Comparison of ENCODE assay signal across 9 cellular contexts in genomic region chr3:10602769-10603768, GRCh38.
DNase-seq lines count a peak whose midpoint lies in the region; ATAC-seq and TF ChIP-seq lines count a peak whose summit lies in the region.
"Had no signal": no experiment of that assay in that cellular context is flagged by ENCODE, and none has a peak within 500 bp of the region (broad histone marks: within the 10 kb centered on the region; RNA-seq: fewer than 3 reads in every experiment).

No MANE protein-coding gene starts in this region.

- peak; percentile 47 to 68 (median 58) for DNase-seq in CD4-positive, alpha-beta T cell
- DNase-seq in activated CD8-positive, alpha-beta memory T cell treated with anti-CD3 and anti-CD28 coated beads, Interleukin-2, amount 50 U/mL, for 4 hours, result peak; percentile 60
- DNase-seq in neural progenitor cell (ENCODE audit: low spot score), result no peak
- DNase-seq in hepatic stellate cell (ENCODE audit: low spot score), result no peak
- DNase-seq in UCSD-AML1 (lab: John Stamatoyannopoulos, UW; ENCODE audit: unreplicated experiment), result no peak
- no peak for DNase-seq in HFFc6
- DNase-seq: COR-L47 had no signal

- no peak overlapping the region for H3K4me2 ChIP-seq in neural progenitor cell

- intact Hi-C loops in CD4-positive, alpha-beta T cell (cut with DNase I, micrococcal nuclease), result no loop called here

- no peaks in the 10 kb centered on the region for H3K9me3 ChIP-seq in CD4-positive, alpha-beta T cell (ENCODE audit: control insufficient read depth, low read length)
- H3K9me3 ChIP-seq in neural progenitor cell (ENCODE audit: low read depth), result no peaks in the 10 kb centered on the region

- CTCF ChIA-PET in CD4-positive, alpha-beta T cell (lab: Charles Lee), result no interaction called here

- H3K4me1 Mint-ChIP-seq in CD4-positive, alpha-beta T cell (ENCODE audit: low read depth), result peaks cover 38% of the 10 kb centered on the region
- peaks cover 44% of the 10 kb centered on the region for H3K4me1 Mint-ChIP-seq in neural progenitor cell
- no peaks in the 10 kb centered on the region for H3K4me1 Mint-ChIP-seq in HFFc6 (ENCODE audit: low read depth)

- no peaks in the 10 kb centered on the region for H3F3A ChIP-seq in neural progenitor cell (ENCODE audit: low read depth)

- no peak overlapping the region for H3K9ac ChIP-seq in neural progenitor cell

- ATAC-seq in CD4-positive, alpha-beta T cell (ENCODE audit: poor library complexity), result peak; percentile 98
- ATAC-seq in HG03565 (IDR thresholded peaks at IDR 0.05; ENCODE audit: unreplicated experiment) (peak; percentile 73), HG02759 (IDR thresholded peaks at IDR 0.05; ENCODE audit: unreplicated experiment) (no peak)

- no peaks in the 10 kb centered on the region for H3K36me3 ChIP-seq in neural progenitor cell

- H3K9me3 Mint-ChIP-seq in CD4-positive, alpha-beta T cell, result no peaks in the 10 kb centered on the region
- H3K9me3 Mint-ChIP-seq in neural progenitor cell (peaks cover 2% of the 10 kb centered on the region), HFFc6 (no peaks in the 10 kb centered on the region)

- no peak overlapping the region for H2AFZ ChIP-seq in neural progenitor cell (replicated peaks)

- H3K27ac Mint-ChIP-seq in CD4-positive, alpha-beta T cell, result peak overlapping the region; percentile 44
- H3K27ac Mint-ChIP-seq in neural progenitor cell, result peak overlapping the region; percentile 48
- no peak overlapping the region for H3K27ac Mint-ChIP-seq in HFFc6

- H3K27me3 ChIP-seq in CD4-positive, alpha-beta T cell (ENCODE audit: control insufficient read depth, insufficient read depth, low read length), result no peaks in the 10 kb centered on the region
- no peaks in the 10 kb centered on the region for H3K27me3 ChIP-seq in neural progenitor cell

- peaks cover 9% of the 10 kb centered on the region for H3K4me1 ChIP-seq in neural progenitor cell

- no peak overlapping the region for H3K27ac ChIP-seq in CD4-positive, alpha-beta T cell (ENCODE audit: low read depth, low read length)
- no peak overlapping the region for H3K27ac ChIP-seq in neural progenitor cell

- POLR2A ChIA-PET in CD4-positive, alpha-beta T cell (lab: Charles Lee), result interaction anchor here (0.6 to 1.0 kb wide), 4 partner anchors 8 to 1214 kb away, joined by 3 read pairs; partner anchors contain the start of gene MTMR14

- peaks cover 43% of the 10 kb centered on the region for H3K27me3 Mint-ChIP-seq in CD4-positive, alpha-beta T cell
- H3K27me3 Mint-ChIP-seq in neural progenitor cell (ENCODE audit: insufficient read depth, low read depth) (peaks cover 28% of the 10 kb centered on the region), HFFc6 (ENCODE audit: insufficient read depth) (peaks cover 23% of the 10 kb centered on the region)

- H3K36me3 Mint-ChIP-seq in CD4-positive, alpha-beta T cell (ENCODE audit: low read depth), result no peaks in the 10 kb centered on the region
- H3K36me3 Mint-ChIP-seq in neural progenitor cell (no peaks in the 10 kb centered on the region), HFFc6 (ENCODE audit: low read depth) (no peaks in the 10 kb centered on the region)

- no peak for TF ChIP-seq CTCF in CD4-positive, alpha-beta T cell (IDR thresholded peaks at IDR 0.05)
- TF ChIP-seq CTCF in neural progenitor cell (IDR thresholded peaks at IDR 0.05) (no peak), HFFc6 (IDR thresholded peaks at IDR 0.05) (no peak)

- no peaks in the 10 kb centered on the region for H3K79me2 ChIP-seq in neural progenitor cell (ENCODE audit: low read depth)

- H3K4me3 Mint-ChIP-seq in CD4-positive, alpha-beta T cell, result peak overlapping the region; percentile 67
- H3K4me3 Mint-ChIP-seq in neural progenitor cell, result peak overlapping the region; percentile 34
- H3K4me3 Mint-ChIP-seq in HFFc6, result no peak overlapping the region

- no peaks in the 10 kb centered on the region for H4K20me1 ChIP-seq in neural progenitor cell (ENCODE audit: low read depth)

- H3K4me3 ChIP-seq in neural progenitor cell, result no peak overlapping the region

Comparison
In these comparisons a context has a peak if more than half of its experiments do, and no peak if none do; other contexts are left out.
1. DNase-seq: peak in CD4-positive, alpha-beta T cell (10 of 10) and activated CD8-positive, alpha-beta memory T cell treated with anti-CD3 and anti-CD28 coated beads, Interleukin-2, amount 50 U/mL, for 4 hours (single experiment); none in neural progenitor cell (single experiment), hepatic stellate cell (single experiment), UCSD-AML1 (single experiment) and HFFc6 (single experiment).